ENCODE assay signal across 8 cellular contexts in the genomic region with DNA sequence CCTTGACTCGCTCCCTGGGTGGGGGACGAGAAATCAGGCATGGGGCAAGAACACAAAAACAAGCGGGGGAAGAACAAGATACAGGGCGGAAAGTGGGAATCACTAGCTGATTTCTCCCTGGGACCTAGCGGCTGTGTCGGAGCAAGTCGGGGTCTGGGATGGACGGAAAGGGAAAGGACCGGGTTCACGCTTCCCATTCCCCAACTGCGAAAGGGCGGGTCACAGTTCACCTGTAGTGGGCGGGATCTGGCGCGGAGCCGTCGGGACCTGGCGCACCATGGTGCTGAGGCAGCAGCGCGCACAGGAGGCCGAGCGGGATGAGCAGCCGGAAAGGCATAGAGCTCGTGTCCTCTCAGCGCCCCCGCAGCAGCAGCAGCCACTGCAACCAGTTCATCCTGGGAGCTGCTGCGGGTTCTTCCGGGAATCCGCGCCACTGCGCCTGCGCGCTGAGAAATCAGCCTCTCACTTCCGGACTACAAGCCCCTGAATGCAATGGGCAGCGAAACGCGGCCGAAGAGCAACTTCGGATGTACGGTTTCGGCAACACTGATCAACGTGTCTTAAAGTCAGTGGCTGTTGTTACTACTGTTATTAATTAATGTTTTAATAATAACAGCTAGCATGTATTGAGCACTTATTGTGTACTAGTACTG. TPM values are rescaled to one million over a fixed set of nuclear protein-coding genes. Genes with fewer than 3 reads are reported as not detected.
A peak's percentile ranks its signal among the peaks of the same experiment; 100 is the strongest.
DNase-seq lines count a peak whose midpoint lies in the region; ATAC-seq, FAIRE-seq and TF ChIP-seq lines count a peak whose summit lies in the region.

A gene with protein sequence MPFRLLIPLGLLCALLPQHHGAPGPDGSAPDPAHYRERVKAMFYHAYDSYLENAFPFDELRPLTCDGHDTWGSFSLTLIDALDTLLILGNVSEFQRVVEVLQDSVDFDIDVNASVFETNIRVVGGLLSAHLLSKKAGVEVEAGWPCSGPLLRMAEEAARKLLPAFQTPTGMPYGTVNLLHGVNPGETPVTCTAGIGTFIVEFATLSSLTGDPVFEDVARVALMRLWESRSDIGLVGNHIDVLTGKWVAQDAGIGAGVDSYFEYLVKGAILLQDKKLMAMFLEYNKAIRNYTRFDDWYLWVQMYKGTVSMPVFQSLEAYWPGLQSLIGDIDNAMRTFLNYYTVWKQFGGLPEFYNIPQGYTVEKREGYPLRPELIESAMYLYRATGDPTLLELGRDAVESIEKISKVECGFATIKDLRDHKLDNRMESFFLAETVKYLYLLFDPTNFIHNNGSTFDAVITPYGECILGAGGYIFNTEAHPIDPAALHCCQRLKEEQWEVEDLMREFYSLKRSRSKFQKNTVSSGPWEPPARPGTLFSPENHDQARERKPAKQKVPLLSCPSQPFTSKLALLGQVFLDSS (minus strand): TSS at position 415 of the 653 bp plus-strand sequence. CDS start 78 bp downstream, at position 337.

- peak within 1 kb of the TSS; percentile 78 for H3K4me3 ChIP-seq in CD8-positive, alpha-beta T cell (ENCODE audit: low read depth, low read length)
- H3K4me3 ChIP-seq in effector memory CD4-positive, alpha-beta T cell (ENCODE audit: insufficient read depth, low read depth, low read length, poor library complexity, severe bottlenecking) = peak within 1 kb of the TSS; percentile 83

- no peak for TF ChIP-seq CTCF in CD8-positive, alpha-beta T cell (IDR thresholded peaks at IDR 0.05)

- H3K27ac Mint-ChIP-seq in CD8-positive, alpha-beta T cell = peak within 1 kb of the TSS; percentile 86

- CTCF ChIA-PET in CD8-positive, alpha-beta T cell (lab: Charles Lee) = interaction anchor here (0.8 to 7.8 kb wide), 12 partner anchors 14 to 157 kb away, joined by 3 to 161 read pairs (median 6); no protein-coding TSS in a partner anchor
- CTCF ChIA-PET in activated CD8-positive, alpha-beta memory T cell treated with anti-CD3 and anti-CD28 coated beads for 36 hours (lab: Charles Lee) = interaction anchor here (0.5 to 2.3 kb wide), 7 partner anchors 16 to 692 kb away, joined by 3 to 9 read pairs (median 4); no protein-coding TSS in a partner anchor

- H3K4me3 Mint-ChIP-seq in CD8-positive, alpha-beta T cell = peak within 1 kb of the TSS; percentile 88

- no peaks in the 10 kb centered on the region for H3K9me3 ChIP-seq in CD8-positive, alpha-beta T cell (ENCODE audit: low read length)
- H3K9me3 ChIP-seq in effector memory CD4-positive, alpha-beta T cell (ENCODE audit: control insufficient read depth, low read length) = no peaks in the 10 kb centered on the region

- H3K4me1 ChIP-seq in CD8-positive, alpha-beta T cell (ENCODE audit: insufficient read depth, low read length) = peaks cover 18% of the 10 kb centered on the region
- peaks cover 10% of the 10 kb centered on the region for H3K4me1 ChIP-seq in effector memory CD4-positive, alpha-beta T cell (ENCODE audit: control insufficient read depth, insufficient read depth, low read length, poor library complexity, severe bottlenecking)

- no peaks in the 10 kb centered on the region for H3K9me3 Mint-ChIP-seq in CD8-positive, alpha-beta T cell

- peak; percentile 79 to 96 (median 92) for DNase-seq in CD8-positive, alpha-beta T cell
- DNase-seq in HTR-8/SVneo (ENCODE audit: insufficient read length, low spot score) (peak; percentile 98), NOMO-1 treated with DMSO at 0.1 percent for 48 hours (lab: John Stamatoyannopoulos, UW; ENCODE audit: unreplicated experiment) (peak; percentile 91), medulla oblongata (ENCODE audit: extremely low spot score) (peak; percentile 96)
- DNase-seq in effector memory CD4-positive, alpha-beta T cell = peak; percentile 88 to 92 (median 88)
- peak; percentile 83 to 92 (median 89) for DNase-seq in stimulated activated CD4-positive, alpha-beta T cell treated with anti-CD3 and anti-CD28 coated beads, TNF-alpha, amount 100 ng/mL, for 48 hours (ENCODE audit: low read depth in 3 of 3)

- peaks cover 6% of the 10 kb centered on the region for H3K36me3 ChIP-seq in CD8-positive, alpha-beta T cell (ENCODE audit: insufficient read depth, low read length)
- H3K36me3 ChIP-seq in effector memory CD4-positive, alpha-beta T cell (ENCODE audit: control insufficient read depth, insufficient read depth, low read length) = peaks cover 20% of the 10 kb centered on the region

- peak; percentile 81 for ATAC-seq in CD8-positive, alpha-beta T cell
- ATAC-seq in GM21360 (IDR thresholded peaks at IDR 0.05; ENCODE audit: unreplicated experiment) = peak; percentile 70

- peak within 1 kb of the TSS; percentile 70 for H3K27ac ChIP-seq in CD8-positive, alpha-beta T cell (ENCODE audit: low read depth, low read length)
- peak within 1 kb of the TSS; percentile 66 for H3K27ac ChIP-seq in effector memory CD4-positive, alpha-beta T cell (ENCODE audit: insufficient read depth, low read length, poor library complexity, severe bottlenecking)

- peak; percentile 69 for FAIRE-seq in HTR-8/SVneo (lab: Jason Lieb, UNC)

- peaks cover 35% of the 10 kb centered on the region for H3K36me3 Mint-ChIP-seq in CD8-positive, alpha-beta T cell

- intact Hi-C loops in CD8-positive, alpha-beta T cell (cut with DNase I, micrococcal nuclease) = loop anchor here (1.0 to 10.0 kb wide), 9 partner anchors 54 to 470 kb away; a partner anchor contains a TSS

- no peaks in the 10 kb centered on the region for H3K27me3 ChIP-seq in CD8-positive, alpha-beta T cell (ENCODE audit: insufficient read depth, low read length)
- no peaks in the 10 kb centered on the region for H3K27me3 ChIP-seq in effector memory CD4-positive, alpha-beta T cell (replicated peaks; ENCODE audit: control insufficient read depth, insufficient read depth, low read length, poor library complexity, severe bottlenecking)

- no peaks in the 10 kb centered on the region for H3K27me3 Mint-ChIP-seq in CD8-positive, alpha-beta T cell (ENCODE audit: low read depth)

- H3K4me1 Mint-ChIP-seq in CD8-positive, alpha-beta T cell (ENCODE audit: low read depth) = peaks cover 38% of the 10 kb centered on the region

- POLR2A ChIA-PET in CD8-positive, alpha-beta T cell (lab: Charles Lee) = interaction anchor here (0.6 to 2.4 kb wide), 11 partner anchors 10 to 807 kb away, joined by 3 to 13 read pairs (median 3); a partner anchor contains a TSS
- POLR2A ChIA-PET in activated CD8-positive, alpha-beta memory T cell treated with anti-CD3 and anti-CD28 coated beads for 36 hours (lab: Charles Lee) = interaction anchor here (0.7 to 1.4 kb wide), 5 partner anchors 51 to 228 kb away, joined by 3 to 10 read pairs (median 5); a partner anchor contains a TSS

RNA-seq across cellular contexts. Expression of the gene that starts here (rescaled TPM):
- total RNA-seq in CD8-positive, alpha-beta T cell = 10 to 100 TPM; 13.8 TPM
- total RNA-seq in activated CD8-positive, alpha-beta memory T cell treated with anti-CD3 and anti-CD28 coated beads for 36 hours = 10 to 100 TPM; 18.8 to 19.0 TPM

Comparison
In these comparisons a context has a peak if more than half of its experiments do, and no peak if none do; other contexts are left out.
1. Peak in every context shown above with its lines: DNase-seq, ATAC-seq, H3K4me3 ChIP-seq and H3K27ac ChIP-seq.